ENCODE assay signal across 8 cellular contexts in the genomic region with DNA sequence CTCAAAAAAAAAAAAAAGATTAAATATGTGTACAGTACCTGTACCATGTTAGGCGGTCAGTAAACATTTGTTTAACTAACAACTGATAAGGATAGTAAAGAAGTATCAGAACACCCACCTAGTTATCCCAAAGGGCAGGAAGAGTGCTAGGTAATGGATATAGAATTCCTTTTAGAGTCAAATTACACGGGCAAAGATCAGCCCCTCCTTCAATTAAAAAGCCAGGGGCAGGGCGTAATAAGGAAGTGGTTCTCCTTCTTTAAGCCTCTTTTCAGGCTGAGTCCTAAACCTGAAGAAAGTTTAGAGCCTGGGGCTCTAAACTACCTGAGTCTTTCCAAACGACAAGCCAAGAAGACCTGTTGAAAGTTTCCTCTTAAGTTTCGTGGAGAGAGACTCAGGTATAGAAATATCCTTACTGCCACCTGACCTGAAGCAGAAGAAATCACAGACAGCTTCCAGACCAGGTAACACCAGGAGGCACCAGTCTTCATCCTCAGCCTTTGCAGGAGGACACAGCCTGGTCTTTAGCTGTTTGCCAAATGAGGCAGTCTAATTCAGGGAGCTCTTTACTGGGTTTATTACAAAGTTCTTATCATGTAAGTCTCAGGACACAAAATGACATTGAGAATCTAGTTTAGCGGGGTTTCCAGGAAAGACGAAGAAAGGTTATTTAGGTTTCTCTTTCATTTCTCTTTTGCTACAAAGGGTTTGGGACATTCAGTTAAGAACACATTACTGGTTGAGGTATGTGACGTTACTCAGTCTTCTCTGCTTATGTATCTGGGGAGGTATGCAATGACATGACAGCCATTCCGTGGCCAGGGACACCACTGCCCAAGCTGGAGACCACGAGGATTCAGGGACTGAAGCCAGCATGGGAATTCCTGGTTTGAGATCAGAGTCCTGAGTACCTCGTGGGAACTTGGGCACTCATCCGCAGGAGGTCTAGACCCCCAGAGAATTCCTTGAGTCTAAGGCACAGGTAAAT. TPM values are rescaled to one million over a fixed set of nuclear protein-coding genes. Genes with fewer than 3 reads are reported as not detected.
DNase-seq lines count a peak whose midpoint lies in the region; ATAC-seq and TF ChIP-seq lines count a peak whose summit lies in the region.

A gene with protein sequence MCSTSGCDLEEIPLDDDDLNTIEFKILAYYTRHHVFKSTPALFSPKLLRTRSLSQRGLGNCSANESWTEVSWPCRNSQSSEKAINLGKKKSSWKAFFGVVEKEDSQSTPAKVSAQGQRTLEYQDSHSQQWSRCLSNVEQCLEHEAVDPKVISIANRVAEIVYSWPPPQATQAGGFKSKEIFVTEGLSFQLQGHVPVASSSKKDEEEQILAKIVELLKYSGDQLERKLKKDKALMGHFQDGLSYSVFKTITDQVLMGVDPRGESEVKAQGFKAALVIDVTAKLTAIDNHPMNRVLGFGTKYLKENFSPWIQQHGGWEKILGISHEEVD (plus strand): TSS at position 266 of the 988 bp plus-strand sequence. CDS start 8,367 bp downstream, outside the sequence.

- no peaks in the 10 kb centered on the region for H3K36me3 ChIP-seq in osteoblast (ENCODE audit: insufficient read depth, low read length)

- peak within 1 kb of the TSS; percentile 51 for H3K4me2 ChIP-seq in osteoblast (ENCODE audit: insufficient read depth, low read length)

- H3K36me3 Mint-ChIP-seq in activated naive CD4-positive, alpha-beta T cell treated with anti-CD3 and anti-CD28 coated beads, Interleukin-2, amount 50 U/mL, for 24 hours, result no peaks in the 10 kb centered on the region

- H3K27me3 ChIP-seq in osteoblast (ENCODE audit: insufficient read depth, low read length), result peaks cover 23% of the 10 kb centered on the region

- no peaks in the 10 kb centered on the region for H3K79me2 ChIP-seq in osteoblast (ENCODE audit: insufficient read depth, low read length)

- ATAC-seq in HG02885 (IDR thresholded peaks at IDR 0.05; ENCODE audit: poor library complexity, unreplicated experiment) (peak; percentile 75), HG03097 (IDR thresholded peaks at IDR 0.05; ENCODE audit: low FRiP score, unreplicated experiment) (no peak)

- H3K9me3 ChIP-seq in osteoblast (ENCODE audit: low read depth, low read length), result no peaks in the 10 kb centered on the region

- in situ Hi-C loops in GM13976 (cut with MboI; ENCODE audit: low sequenced_read_pairs, unreplicated experiment), result no loop called here

- no peak for TF ChIP-seq CTCF in GM13976 (IDR thresholded peaks at IDR 0.05; ENCODE audit: borderline replicate concordance, control extremely low read depth, extremely low read depth, insufficient read depth, missing control alignments)
- TF ChIP-seq CTCF in osteoblast (IDR thresholded peaks at IDR 0.05; ENCODE audit: extremely low read depth, low read depth, low read length), result no peak

- H3K27ac ChIP-seq in osteoblast (ENCODE audit: low read depth, low read length), result no peak within 1 kb of the TSS
- H3K27ac ChIP-seq in substantia nigra (ENCODE audit: low read depth, low read length, poor library complexity, severe bottlenecking), result no peak within 1 kb of the TSS

- H3K4me1 ChIP-seq in osteoblast (ENCODE audit: insufficient read depth, low read length), result no peaks in the 10 kb centered on the region

- H3K4me3 Mint-ChIP-seq in activated naive CD4-positive, alpha-beta T cell treated with anti-CD3 and anti-CD28 coated beads, Interleukin-2, amount 50 U/mL, for 24 hours, result peak within 1 kb of the TSS; percentile 82

- H3K27ac Mint-ChIP-seq in activated naive CD4-positive, alpha-beta T cell treated with anti-CD3 and anti-CD28 coated beads, Interleukin-2, amount 50 U/mL, for 24 hours, result peak within 1 kb of the TSS; percentile 81

- DNase-seq in GM13976 (ENCODE audit: low spot score) (peak; percentile 69), osteoblast (ENCODE audit: insufficient read length, low spot score, missing footprints) (no peak), NCI-H226 (no peak), substantia nigra (lab: John Stamatoyannopoulos, UW) (no peak), AG08395 (ENCODE audit: low spot score) (no peak)

- H3K27me3 Mint-ChIP-seq in activated naive CD4-positive, alpha-beta T cell treated with anti-CD3 and anti-CD28 coated beads, Interleukin-2, amount 50 U/mL, for 24 hours, result no peaks in the 10 kb centered on the region

- H3K4me3 ChIP-seq in osteoblast (ENCODE audit: insufficient read depth, low read length), result peak within 1 kb of the TSS; percentile 10

- no peaks in the 10 kb centered on the region for H4K20me1 ChIP-seq in osteoblast (ENCODE audit: insufficient read depth, low read length)

- no peaks in the 10 kb centered on the region for H3K9me3 Mint-ChIP-seq in activated naive CD4-positive, alpha-beta T cell treated with anti-CD3 and anti-CD28 coated beads, Interleukin-2, amount 50 U/mL, for 24 hours

- H2AFZ ChIP-seq in osteoblast (ENCODE audit: low read length), result no peak within 1 kb of the TSS

- peaks cover 27% of the 10 kb centered on the region for H3K4me1 Mint-ChIP-seq in activated naive CD4-positive, alpha-beta T cell treated with anti-CD3 and anti-CD28 coated beads, Interleukin-2, amount 50 U/mL, for 24 hours

RNA-seq across cellular contexts. Expression of the gene that starts here (rescaled TPM):
- total RNA-seq in osteoblast, result not detected in 2 replicates
